Comparison of ENCODE assay signal across 8 cellular contexts in the genomic region with DNA sequence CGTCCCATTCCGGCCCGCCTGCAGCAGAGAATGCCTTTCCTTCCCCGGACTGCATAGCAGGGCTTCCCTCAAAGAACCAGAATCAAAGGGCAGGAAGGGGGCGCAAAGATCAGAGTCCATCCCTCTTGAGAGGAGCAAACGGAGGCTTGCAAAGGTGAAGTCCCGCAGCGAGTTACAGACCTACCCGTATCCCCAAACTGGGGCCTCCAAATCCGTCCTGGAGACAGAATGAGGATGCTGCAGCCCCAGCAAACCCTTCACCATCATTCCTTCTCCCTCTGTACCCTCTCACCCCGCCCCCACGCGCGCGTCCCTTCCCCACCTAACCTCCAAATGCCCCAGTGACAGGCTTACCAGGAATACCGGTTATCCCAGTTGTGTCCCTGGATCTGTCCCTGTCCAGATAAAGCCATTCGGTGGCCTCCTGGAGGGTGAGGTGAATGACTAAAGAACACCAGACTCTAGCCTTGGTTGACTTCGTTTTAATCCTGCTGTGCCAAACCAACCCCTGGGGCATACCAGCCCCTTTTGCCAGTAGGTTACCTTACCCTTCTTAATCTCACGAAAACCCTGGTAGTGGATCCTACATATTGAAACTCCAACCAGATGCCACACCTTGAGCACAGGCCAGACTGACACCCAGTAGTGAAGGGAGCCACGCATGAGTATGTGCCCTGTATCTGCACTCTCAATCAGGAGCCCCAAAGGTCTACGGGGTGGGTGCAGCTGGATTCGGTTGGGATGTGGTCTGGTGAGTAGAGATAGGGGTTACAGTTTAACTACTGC. TPM values are rescaled to one million over a fixed set of nuclear protein-coding genes. Genes with fewer than 3 reads are reported as not detected.
A peak's percentile ranks its signal among the peaks of the same experiment; 100 is the strongest.
DNase-seq lines count a peak whose midpoint lies in the region; ATAC-seq, FAIRE-seq and TF ChIP-seq lines count a peak whose summit lies in the region.

No MANE protein-coding gene starts in this region.

- H3K27ac ChIP-seq in cardiac muscle cell (peak overlapping the region; percentile 75), trophoblast cell (ENCODE audit: low read depth, low read length) (peak overlapping the region; percentile 83)

- no peak overlapping the region for H3K4ac ChIP-seq in trophoblast cell (ENCODE audit: low read depth, low read length)

- no peak overlapping the region for H2AFZ ChIP-seq in trophoblast cell (ENCODE audit: insufficient read depth, low read length, poor library complexity)

- H2BK5ac ChIP-seq in trophoblast cell (ENCODE audit: low read depth, low read length, poor library complexity): peak overlapping the region; percentile 83

- H3K9ac ChIP-seq in trophoblast cell (ENCODE audit: low read length): no peak overlapping the region

- peak overlapping the region; percentile 80 for H2BK120ac ChIP-seq in trophoblast cell (ENCODE audit: insufficient read depth, low read length, poor library complexity)

- H3K4me2 ChIP-seq in trophoblast cell (ENCODE audit: low read length): peak overlapping the region; percentile 62

- H3K36me3 Mint-ChIP-seq in CD14-positive monocyte: peaks cover 3 to 7% of the 10 kb centered on the region in 2 donors

- H3K36me3 ChIP-seq in cardiac muscle cell (no peaks in the 10 kb centered on the region), trophoblast cell (ENCODE audit: control insufficient read depth in 1 of 2, insufficient read depth in 2 of 2, low read length in 2 of 2) (no peaks in the 10 kb centered on the region)

- peak overlapping the region; percentile 51 for H2BK12ac ChIP-seq in trophoblast cell (ENCODE audit: low read length)

- TF ChIP-seq CTCF in CD14-positive monocyte (IDR thresholded peaks at IDR 0.05): no peak
- TF ChIP-seq CTCF in cardiac muscle cell (IDR thresholded peaks at IDR 0.05; ENCODE audit: low read depth, low read length): no peak

- H3K18ac ChIP-seq in trophoblast cell (ENCODE audit: low read length): peak overlapping the region; percentile 12

- peak overlapping the region; percentile 80 to 90 for H3K4me3 Mint-ChIP-seq in CD14-positive monocyte

- no peak overlapping the region for H2AK5ac ChIP-seq in trophoblast cell (ENCODE audit: low read length)

- WGBS in trophoblast cell (ENCODE audit: extremely low coverage, insufficient coverage, insufficient read length): no CpG with 5 or more reads among the region's 22 CpGs

- H3K9me3 ChIP-seq in cardiac muscle cell (ENCODE audit: low read depth): no peaks in the 10 kb centered on the region
- no peaks in the 10 kb centered on the region for H3K9me3 ChIP-seq in trophoblast cell (ENCODE audit: insufficient read depth, low read depth, low read length)

- intact Hi-C loops in CD14-positive monocyte (cut with micrococcal nuclease): no loop called here

- peak; percentile 6 for ATAC-seq in HG02571 (IDR thresholded peaks at IDR 0.05; ENCODE audit: unreplicated experiment)

- H3K4me1 Mint-ChIP-seq in CD14-positive monocyte: peaks cover 60% of the 10 kb centered on the region

- H3K4me3 ChIP-seq in cardiac muscle cell (peak overlapping the region; percentile 43), trophoblast cell (ENCODE audit: low read depth, low read length) (peak overlapping the region; percentile 78)

- DNase-seq in CD14-positive monocyte (ENCODE audit: low spot score): no peak
- DNase-seq in activated T-cell treated with anti-CD3 and anti-CD28 coated beads, Interleukin-2, amount 50 U/mL, for 1 hour: peak; percentile 23
- peak in 1 of 2 donors; percentile 18 for DNase-seq in cardiac muscle cell (ENCODE audit: low read depth in 1 of 2, low spot score in 1 of 2)
- DNase-seq in trophoblast cell: peak; percentile 7 to 34
- no peak for DNase-seq in cerebellar cortex (ENCODE audit: low spot score)
- DNase-seq in urothelium cell line (ENCODE audit: low spot score): no peak
- no peak for DNase-seq in HCEC 1CT

- peak overlapping the region; percentile 49 for H4K12ac ChIP-seq in trophoblast cell (ENCODE audit: low read depth, low read length)

- peak overlapping the region; percentile 46 for H4K8ac ChIP-seq in trophoblast cell (ENCODE audit: low read depth, low read length)

- H4K91ac ChIP-seq in trophoblast cell (ENCODE audit: low read depth, low read length): peak overlapping the region; percentile 83

- H3K14ac ChIP-seq in trophoblast cell (ENCODE audit: low read length): peak overlapping the region; percentile 22

- peaks cover 14% of the 10 kb centered on the region for H3K79me1 ChIP-seq in trophoblast cell (ENCODE audit: low read length)

- peaks cover 4 to 6% (median 6%) of the 10 kb centered on the region in 3 donors for H3K27me3 Mint-ChIP-seq in CD14-positive monocyte (ENCODE audit: low read depth in 3 of 3)

- no peak overlapping the region for H3K23ac ChIP-seq in trophoblast cell (ENCODE audit: low read length)

- H3K79me2 ChIP-seq in trophoblast cell (ENCODE audit: control insufficient read depth, insufficient read depth, low read length, poor library complexity): peaks cover 9% of the 10 kb centered on the region

- H3K27ac Mint-ChIP-seq in CD14-positive monocyte: peak overlapping the region; percentile 11 to 83 (median 46)

- no peaks in the 10 kb centered on the region for H3K9me3 Mint-ChIP-seq in CD14-positive monocyte

- peaks cover 5% of the 10 kb centered on the region for H3K4me1 ChIP-seq in cardiac muscle cell (ENCODE audit: low read depth)
- H3K4me1 ChIP-seq in trophoblast cell (ENCODE audit: control insufficient read depth in 1 of 2, insufficient read depth in 2 of 2, low read length in 2 of 2): peaks cover 9 to 13% of the 10 kb centered on the region in 2 experiments

- FAIRE-seq in urothelium cell line (lab: Jason Lieb, UNC): no peak

- H3K27me3 ChIP-seq in cardiac muscle cell: peaks cover 69% of the 10 kb centered on the region
- no peaks in the 10 kb centered on the region for H3K27me3 ChIP-seq in trophoblast cell (ENCODE audit: insufficient read depth, low read length)

RNA-seq across cellular contexts. Expression of gene SLC40A1, which starts 1.0 kb away (rescaled TPM):
- 10 to 100 TPM; 90.4 to 91.6 TPM for polyA plus RNA-seq in CD14-positive monocyte
- total RNA-seq in cardiac muscle cell: 0.80 and 5.2 TPM in 2 replicates
- 7.3 and 11.5 TPM in 2 replicates for polyA plus RNA-seq in cardiac muscle cell
- polyA plus RNA-seq in trophoblast cell (2013): 313 and 338 TPM in 2 replicates

Comparison
In these comparisons a context has a peak if more than half of its experiments do, and no peak if none do; other contexts are left out.
1. DNase-seq: peak in activated T-cell treated with anti-CD3 and anti-CD28 coated beads, Interleukin-2, amount 50 U/mL, for 1 hour (single experiment) and trophoblast cell (2 of 2); none in CD14-positive monocyte (single experiment), cerebellar cortex (single experiment), urothelium cell line (single experiment) and HCEC 1CT (single experiment).